ENCODE assay signal across 1 cellular context in genomic region chr1:181124206-181124825, GRCh38.
TF ChIP-seq lines count a peak whose summit lies in the region.

No MANE protein-coding gene starts in this region.

TF ChIP-seq in IMR-90, 13 proteins besides CTCF, POLR2A, EP300 and RAD21 (continued from another document):
- TF ChIP-seq USF2 (IDR thresholded peaks at IDR 0.05; ENCODE audit: low read depth, low read length) (no peak), MAFK (IDR thresholded peaks at IDR 0.05; ENCODE audit: low read depth, low read length) (no peak), ELK1 (IDR thresholded peaks at IDR 0.05; ENCODE audit: borderline replicate concordance, low read depth, low read length) (no peak), FOS (IDR thresholded peaks at IDR 0.05; ENCODE audit: low read depth, low read length) (no peak), RFX5 (IDR thresholded peaks at IDR 0.05; ENCODE audit: low read depth, low read length) (no peak), CHD1 (IDR thresholded peaks at IDR 0.05; ENCODE audit: low read depth, low read length) (no peak), MAZ (IDR thresholded peaks at IDR 0.05; ENCODE audit: borderline replicate concordance, low read depth, low read length) (no peak), BHLHE40 (IDR thresholded peaks at IDR 0.05; ENCODE audit: low read depth, low read length) (no peak), SMC3 (IDR thresholded peaks at IDR 0.05; ENCODE audit: low read depth, low read length) (no peak), NFE2L2 (IDR thresholded peaks at IDR 0.05; ENCODE audit: low read depth, low read length) (no peak), MXI1 (IDR thresholded peaks at IDR 0.05; ENCODE audit: borderline replicate concordance, low read depth, low read length) (no peak), RCOR1 (IDR thresholded peaks at IDR 0.05; ENCODE audit: insufficient replicate concordance, low read length) (no peak)
